ENCODE assay signal across 17 cellular contexts in the genomic region with DNA sequence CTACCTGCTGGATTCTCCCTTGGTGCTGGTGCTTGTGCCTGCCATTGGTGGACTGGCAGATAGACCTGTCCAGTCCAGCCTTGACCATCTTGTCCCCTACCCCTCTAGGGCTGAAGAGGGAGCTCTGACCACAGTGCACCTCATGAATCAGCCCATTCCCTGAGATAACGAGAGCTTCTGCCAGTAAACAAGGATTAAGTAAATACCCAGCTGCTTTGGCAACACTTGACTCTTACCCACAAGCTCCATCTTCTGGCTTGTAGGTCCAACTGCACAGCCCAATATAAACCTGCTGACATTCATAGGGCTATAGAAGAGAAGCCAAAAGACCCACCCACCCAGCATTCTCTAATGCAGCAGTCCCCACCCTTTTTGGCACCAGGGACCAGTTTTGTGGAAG.
DNase-seq lines count a peak whose midpoint lies in the region; ATAC-seq and TF ChIP-seq lines count a peak whose summit lies in the region.
"Had no signal": no experiment of that assay in that cellular context is flagged by ENCODE, and none has a peak within 500 bp of the region (broad histone marks: within the 10 kb centered on the region; RNA-seq: fewer than 3 reads in every experiment).

No MANE protein-coding gene starts in this region.

- H3K36me3 Mint-ChIP-seq in H9 (ENCODE audit: insufficient read depth in 1 of 3, low read depth in 3 of 3): peaks cover 0 to 12% (median 4%) of the 10 kb centered on the region in 3 experiments; a peak in 4 of 7 replicates

- H4K91ac ChIP-seq in H9 (ENCODE audit: insufficient read length, low read depth, low read length) (no peak overlapping the region), neuronal stem cell (ENCODE audit: low read depth, low read length, poor library complexity) (no peak overlapping the region)

- H3K9ac ChIP-seq in H9 (ENCODE audit: extremely low read depth, insufficient read length, low read length) (no peak overlapping the region), OCI-LY3 (ENCODE audit: low read length) (no peak overlapping the region), neuronal stem cell (ENCODE audit: low read depth, low read length, poor library complexity) (no peak overlapping the region)

- no peak overlapping the region for H3K56ac ChIP-seq in H9 (ENCODE audit: insufficient read length, low read depth, low read length)

- no peak overlapping the region for H4K8ac ChIP-seq in H9 (replicated peaks; ENCODE audit: insufficient read length, low read depth, low read length)
- no peak overlapping the region for H4K8ac ChIP-seq in neuronal stem cell (ENCODE audit: low read depth, low read length)

- no peaks in the 10 kb centered on the region for H3K79me2 ChIP-seq in H9 (ENCODE audit: insufficient read depth, low read length)
- no peaks in the 10 kb centered on the region for H3K79me2 ChIP-seq in OCI-LY3 (ENCODE audit: low read length)
- H3K79me2 ChIP-seq: hepatocyte had no signal

- H3K4me1 ChIP-seq in BE2C (no peaks in the 10 kb centered on the region), H9 (ENCODE audit: insufficient read depth, low read length) (no peaks in the 10 kb centered on the region), OCI-LY3 (ENCODE audit: low read length) (peaks cover 12% of the 10 kb centered on the region), neuronal stem cell (ENCODE audit: control insufficient read depth in 2 of 2, insufficient read depth in 1 of 2, low read depth in 1 of 2, low read length in 2 of 2) (peaks cover 0 to 6% of the 10 kb centered on the region in 2 donors)
- H3K4me1 ChIP-seq: suprapubic skin had no signal

- H3K79me1 ChIP-seq in H9 (ENCODE audit: insufficient read depth, low read depth, low read length, poor library complexity, severe bottlenecking) (no peaks in the 10 kb centered on the region), neuronal stem cell (ENCODE audit: low read depth, low read length) (no peaks in the 10 kb centered on the region)

- H3K4ac ChIP-seq in H9 (ENCODE audit: low read depth, low read length) (no peak overlapping the region), neuronal stem cell (ENCODE audit: low read length) (no peak overlapping the region)

- H2BK5ac ChIP-seq in H9 (ENCODE audit: insufficient read length, low read length) (no peak overlapping the region), neuronal stem cell (ENCODE audit: low read length) (no peak overlapping the region)

- H3K27ac Mint-ChIP-seq in H9: no peak overlapping the region
- H3K27ac Mint-ChIP-seq: activated CD4-positive, alpha-beta memory T cell treated with anti-CD3 and anti-CD28 coated beads, Interleukin-2, amount 10 ng/mL, durations not matched to agents 7 days and 5 days; B cell; naive thymus-derived CD8-positive, alpha-beta T cell had no signal

- H2BK12ac ChIP-seq in H9 (ENCODE audit: insufficient read length, low read depth, low read length): no peak overlapping the region
- no peak overlapping the region for H2BK12ac ChIP-seq in neuronal stem cell (ENCODE audit: low read length)

- no peak overlapping the region for H3T11ph ChIP-seq in H9 (ENCODE audit: low read length)

- H3K36me3 ChIP-seq in BE2C (no peaks in the 10 kb centered on the region), OCI-LY3 (replicated peaks; ENCODE audit: low read depth, low read length) (peaks cover 4% of the 10 kb centered on the region), neuronal stem cell (replicated peaks in 1 of 2; ENCODE audit: control insufficient read depth in 2 of 2, insufficient read depth in 2 of 2, low read length in 2 of 2) (no peaks in the 10 kb centered on the region)
- H3K36me3 ChIP-seq: suprapubic skin had no signal

- no peak overlapping the region for H2BK15ac ChIP-seq in H9 (ENCODE audit: low read depth, low read length)
- no peak overlapping the region for H2BK15ac ChIP-seq in neuronal stem cell (ENCODE audit: low read length)

- H3K14ac ChIP-seq in H9 (ENCODE audit: insufficient read depth, low read length): no peak overlapping the region
- no peak overlapping the region for H3K14ac ChIP-seq in neuronal stem cell (ENCODE audit: low read length)

- H3K9me3 ChIP-seq in BE2C: no peaks in the 10 kb centered on the region; the same call in 1 of the 2 replicates
- peaks cover 16% of the 10 kb centered on the region for H3K9me3 ChIP-seq in H9 (ENCODE audit: control insufficient read depth, low read depth, low read length)
- H3K9me3 ChIP-seq in OCI-LY3 (ENCODE audit: insufficient read depth, low read length): peaks cover 24% of the 10 kb centered on the region
- H3K9me3 ChIP-seq in neuronal stem cell (replicated peaks in 1 of 2; ENCODE audit: control insufficient read depth in 2 of 2, insufficient read depth in 1 of 2, low read depth in 1 of 2, low read length in 2 of 2): peaks cover 8% of the 10 kb centered on the region in 2 donors

- H4K20me1 ChIP-seq in H9 (ENCODE audit: control insufficient read depth, insufficient read depth, insufficient read length) (no peaks in the 10 kb centered on the region), OCI-LY3 (ENCODE audit: insufficient read depth, low read length) (no peaks in the 10 kb centered on the region)

- H3K27me3 Mint-ChIP-seq in H9 (ENCODE audit: low read depth): no peaks in the 10 kb centered on the region
- H3K27me3 Mint-ChIP-seq: B cell had no signal

- ATAC-seq in HG03439 (IDR thresholded peaks at IDR 0.05; ENCODE audit: unreplicated experiment): no peak
- ATAC-seq: naive thymus-derived CD8-positive, alpha-beta T cell had no signal

- H3K4me1 Mint-ChIP-seq in H9: no peaks in the 10 kb centered on the region
- H3K4me1 Mint-ChIP-seq: activated CD4-positive, alpha-beta memory T cell treated with anti-CD3 and anti-CD28 coated beads, Interleukin-2, amount 10 ng/mL, durations not matched to agents 7 days and 5 days; B cell; naive thymus-derived CD8-positive, alpha-beta T cell had no signal

- whole genome bisulfite sequencing in H9 (ENCODE audit: extremely low coverage, insufficient read length, low lambda C conversion rate): no CpG with 5 or more reads among the region's 1 CpG
- no CpG with 5 or more reads among the region's 1 CpG for WGBS in neuronal stem cell (ENCODE audit: extremely low coverage in 2 of 2, insufficient read length in 2 of 2, insufficient replicate concordance in 1 of 2), 2 donors

- H2BK20ac ChIP-seq in H9 (ENCODE audit: low read depth, low read length, poor library complexity, severe bottlenecking): no peak overlapping the region

- TF ChIP-seq CTCF in BE2C (IDR thresholded peaks at IDR 0.05; ENCODE audit: low read depth, low read length): peak; percentile 31
- peak; percentile 41; the same call in 2 of the 3 replicates for TF ChIP-seq CTCF in H9 (conservative IDR thresholded peaks at IDR 0.05)
- peak; percentile 30 for TF ChIP-seq CTCF in OCI-LY3 (IDR thresholded peaks at IDR 0.05; ENCODE audit: low read depth, low read length)

- H3K27ac ChIP-seq in H9 (ENCODE audit: insufficient read length, low read depth, low read length) (no peak overlapping the region), OCI-LY3 (ENCODE audit: low read length) (no peak overlapping the region), neuronal stem cell (replicated peaks; ENCODE audit: low read length) (no peak overlapping the region)
- H3K27ac ChIP-seq: hepatocyte, suprapubic skin had no signal

- H3K4me3 ChIP-seq in BE2C (ENCODE audit: low read depth, low read length) (no peak overlapping the region), OCI-LY3 (ENCODE audit: low read length) (no peak overlapping the region), neuronal stem cell (ENCODE audit: low read length in 2 of 2) (peak overlapping the region in 1 of 2 donors; percentile 1)
- H3K4me3 ChIP-seq: hepatocyte, lung, suprapubic skin had no signal

- H3K9me3 Mint-ChIP-seq in H9: peaks cover 11 to 19% of the 10 kb centered on the region in 2 experiments; a peak in 4 of 5 replicates

- no peak overlapping the region for H3K4me2 ChIP-seq in H9 (ENCODE audit: insufficient read depth, insufficient read length, low read length)
- no peak overlapping the region for H3K4me2 ChIP-seq in OCI-LY3 (ENCODE audit: low read length)
- H3K4me2 ChIP-seq in neuronal stem cell (ENCODE audit: insufficient read depth, low read length, poor library complexity, severe bottlenecking): no peak overlapping the region
- H3K4me2 ChIP-seq: hepatocyte had no signal

- H3K27me3 ChIP-seq in BE2C (no peaks in the 10 kb centered on the region), H9 (ENCODE audit: insufficient read depth, low read length) (no peaks in the 10 kb centered on the region), OCI-LY3 (ENCODE audit: low read depth, low read length) (no peaks in the 10 kb centered on the region), neuronal stem cell (ENCODE audit: control insufficient read depth in 3 of 3, insufficient read depth in 3 of 3, low read depth in 1 of 3, low read length in 3 of 3) (no peaks in the 10 kb centered on the region)
- H3K27me3 ChIP-seq: hepatocyte, suprapubic skin had no signal

- H2BK120ac ChIP-seq in H9 (ENCODE audit: low read depth, low read length, poor library complexity, severe bottlenecking) (no peak overlapping the region), neuronal stem cell (ENCODE audit: low read depth, low read length) (no peak overlapping the region)

- in situ Hi-C loops in ACHN (cut with HindIII; ENCODE audit: low pct_ligation_motif_present, low pct_unique_long_range_greater_than_20kb, low sequenced_read_pairs): no loop called here

- H3K23ac ChIP-seq in H9 (ENCODE audit: insufficient read length, low read depth, low read length): no peak overlapping the region
- no peak overlapping the region for H3K23ac ChIP-seq in neuronal stem cell (ENCODE audit: low read depth, low read length, poor library complexity)

- DNase-seq in BE2C (peak; percentile 5), H9 (no peak), globus pallidus (ENCODE audit: low spot score) (peak; percentile 5), neuronal stem cell (ENCODE audit: low spot score) (no peak), ACHN (no peak)
- DNase-seq in effector CD8-positive, alpha-beta T cell (lab: John Stamatoyannopoulos, UW): no peak
- DNase-seq: activated CD4-positive, alpha-beta memory T cell treated with anti-CD3 and anti-CD28 coated beads, Interleukin-2, amount 10 ng/mL, durations not matched to agents 7 days and 5 days; naive thymus-derived CD8-positive, alpha-beta T cell; NCI-H1048; NCI-H2227 treated with DMSO at 0.1 percent for 48 hours; SHP77 treated with DMSO at 0.1 percent for 48 hours had no signal

- H3K4me3 Mint-ChIP-seq in H9: no peak overlapping the region
- H3K4me3 Mint-ChIP-seq: activated CD4-positive, alpha-beta memory T cell treated with anti-CD3 and anti-CD28 coated beads, Interleukin-2, amount 10 ng/mL, durations not matched to agents 7 days and 5 days; B cell; naive thymus-derived CD8-positive, alpha-beta T cell had no signal

- no peaks in the 10 kb centered on the region for H3K23me2 ChIP-seq in H9 (ENCODE audit: insufficient read length, low read depth, low read length, poor library complexity, severe bottlenecking)

- H2AFZ ChIP-seq in H9 (ENCODE audit: low read length): no peak overlapping the region
- H2AFZ ChIP-seq in OCI-LY3 (ENCODE audit: low read depth, low read length): no peak overlapping the region
- H2AFZ ChIP-seq in neuronal stem cell (ENCODE audit: low read length): no peak overlapping the region
- H2AFZ ChIP-seq: hepatocyte had no signal

- no peak overlapping the region for H4K5ac ChIP-seq in H9 (ENCODE audit: insufficient read length, low read depth, low read length)

- no peak overlapping the region for H3K18ac ChIP-seq in H9 (ENCODE audit: insufficient read length, low read depth, low read length)
- no peak overlapping the region for H3K18ac ChIP-seq in neuronal stem cell (ENCODE audit: low read length)

- H2AK5ac ChIP-seq in H9 (ENCODE audit: insufficient read length, low read length): no peak overlapping the region
- H2AK5ac ChIP-seq in neuronal stem cell (ENCODE audit: low read depth, low read length): no peak overlapping the region

Comparison
In these comparisons a context has a peak if more than half of its experiments do, and no peak if none do; other contexts are left out.
1. DNase-seq: peak in BE2C (single experiment) and globus pallidus (single experiment); none in H9 (single experiment), neuronal stem cell (single experiment), ACHN (single experiment) and effector CD8-positive, alpha-beta T cell (single experiment).
2. Peak in every context shown above with its lines, with median percentiles within 50 percentile points of each other: CTCF ChIP-seq.